In genomic region chr1:56967900-56968832, GRCh38 we compare ENCODE assay signal across 11 cellular contexts. TPM values are rescaled to one million over a fixed set of nuclear protein-coding genes. Genes with fewer than 3 reads are reported as not detected.
DNase-seq lines count a peak whose midpoint lies in the region; ATAC-seq, FAIRE-seq and TF ChIP-seq lines count a peak whose summit lies in the region.
"Had no signal": no experiment of that assay in that cellular context is flagged by ENCODE, and none has a peak within 500 bp of the region (broad histone marks: within the 10 kb centered on the region; RNA-seq: fewer than 3 reads in every experiment).

No MANE protein-coding gene starts in this region.

- no peak overlapping the region for H2BK120ac ChIP-seq in mesendoderm (ENCODE audit: low read depth, low read length)

- H3K23ac ChIP-seq in mesendoderm (ENCODE audit: low read length): no peak overlapping the region

- H3K27ac ChIP-seq in brain microvascular endothelial cell (no peak overlapping the region), mesendoderm (ENCODE audit: low read depth, low read length) (no peak overlapping the region)

- H2BK5ac ChIP-seq in mesendoderm (ENCODE audit: low read length): no peak overlapping the region

- no peak overlapping the region for H3K18ac ChIP-seq in mesendoderm (ENCODE audit: low read length)

- intact Hi-C loops in posterior vena cava (cut with DNase I): no loop called here

- DNase-seq in D721Med (ENCODE audit: insufficient read length, low spot score) (no peak), HEK293T (ENCODE audit: extremely low spot score) (peak; percentile 85), brain microvascular endothelial cell (no peak), mesendoderm (peak; percentile 55), NCI-H2196 treated with DMSO at 0.1 percent for 48 hours (lab: John Stamatoyannopoulos, UW; ENCODE audit: unreplicated experiment) (no peak), posterior vena cava (ENCODE audit: low spot score) (no peak)
- DNase-seq: activated T-cell treated with anti-CD3 and anti-CD28 coated beads, Interleukin-2, amount 50 U/mL, for 1 hour; head of caudate nucleus; NCI-H1436 treated with DMSO at 0.1 percent for 48 hours had no signal

- FAIRE-seq in D721Med (lab: Jason Lieb, UNC): no peak

- no peak overlapping the region for H3K4ac ChIP-seq in mesendoderm (ENCODE audit: low read depth, low read length)

- no peaks in the 10 kb centered on the region for H3K36me3 ChIP-seq in brain microvascular endothelial cell (replicated peaks)
- H3K36me3 ChIP-seq in mesendoderm (ENCODE audit: control insufficient read depth, insufficient read depth, low read length): no peaks in the 10 kb centered on the region

- no peaks in the 10 kb centered on the region for H3K27me3 ChIP-seq in brain microvascular endothelial cell (replicated peaks)
- no peaks in the 10 kb centered on the region for H3K27me3 ChIP-seq in mesendoderm (ENCODE audit: insufficient read depth, low read length, poor library complexity)

- H3K9ac ChIP-seq in mesendoderm (ENCODE audit: low read length): no peak overlapping the region

- no peaks in the 10 kb centered on the region for H3K4me1 ChIP-seq in mesendoderm (ENCODE audit: control insufficient read depth, low read depth, low read length)

- POLR2A ChIA-PET in HEK293T (lab: Yijun Ruan, JAX): no interaction called here

- no CpG with 5 or more reads among the region's 15 CpGs for WGBS in mesendoderm (ENCODE audit: extremely low coverage, insufficient coverage, low lambda C conversion rate)

- H4K8ac ChIP-seq in mesendoderm (ENCODE audit: low read depth, low read length): no peak overlapping the region

- H3K4me3 ChIP-seq in brain microvascular endothelial cell (ENCODE audit: low read depth, low read length): no peak overlapping the region
- H3K4me3 ChIP-seq in mesendoderm (ENCODE audit: low read length): no peak overlapping the region

- CTCF ChIA-PET in HEK293T (lab: Yijun Ruan, JAX): interaction anchor here (0.5 to 1.8 kb wide), 11 partner anchors 10 to 852 kb away, joined by 3 to 11 read pairs (median 4); no protein-coding TSS in a partner anchor

- in situ Hi-C loops in brain microvascular endothelial cell (cut with HindIII; ENCODE audit: low pct_ligation_motif_present, low sequenced_read_pairs): no loop called here

- H4K5ac ChIP-seq in mesendoderm (ENCODE audit: low read length): no peak overlapping the region

- no peak overlapping the region for H2BK15ac ChIP-seq in mesendoderm (replicated peaks; ENCODE audit: low read depth)

- no peak overlapping the region for H2AK5ac ChIP-seq in mesendoderm (ENCODE audit: low read length)

- TF ChIP-seq CTCF in D721Med (IDR thresholded peaks at IDR 0.05; ENCODE audit: insufficient read depth, missing control alignments) (peak; percentile 56), brain microvascular endothelial cell (IDR thresholded peaks at IDR 0.05; ENCODE audit: low read depth, low read length, missing control alignments) (peak; percentile 74)

- no peaks in the 10 kb centered on the region for H3K79me2 ChIP-seq in mesendoderm (ENCODE audit: control insufficient read depth, insufficient read depth, low read length)

- ATAC-seq in GM18909 (IDR thresholded peaks at IDR 0.05; ENCODE audit: poor library complexity, unreplicated experiment) (no peak), GM21576 (IDR thresholded peaks at IDR 0.05; ENCODE audit: unreplicated experiment) (no peak)

- H3K56ac ChIP-seq in mesendoderm (ENCODE audit: low read length): no peak overlapping the region

- no peak overlapping the region for H3K4me2 ChIP-seq in mesendoderm (ENCODE audit: low read length)

- H3K79me1 ChIP-seq in mesendoderm (ENCODE audit: low read length): no peaks in the 10 kb centered on the region

TF ChIP-seq in HEK293T, 16 proteins besides CTCF, POLR2A, EP300 and RAD21:
- no peak for TF ChIP-seq HDGF (IDR thresholded peaks at IDR 0.05; ENCODE audit: borderline replicate concordance)
- TF ChIP-seq LEF1 (IDR thresholded peaks at IDR 0.05; ENCODE audit: borderline replicate concordance): no peak
- no peak for TF ChIP-seq ZNF384 (IDR thresholded peaks at IDR 0.05)
- no peak for TF ChIP-seq SP1 (IDR thresholded peaks at IDR 0.05)

RNA-seq across cellular contexts. Expression of gene C8B, which starts 2.4 kb away (rescaled TPM):
- 0.04 TPM for polyA plus RNA-seq in mesendoderm (2013, experiment 1 of 2)
- not detected for polyA plus RNA-seq in mesendoderm (2013, experiment 2 of 2)
- not detected for total RNA-seq in posterior vena cava

Comparison
In these comparisons a context has a peak if more than half of its experiments do, and no peak if none do; other contexts are left out.
1. DNase-seq: peak in HEK293T (single experiment) and mesendoderm (single experiment); none in D721Med (single experiment), brain microvascular endothelial cell (single experiment), NCI-H2196 treated with DMSO at 0.1 percent for 48 hours (single experiment) and posterior vena cava (single experiment).